In genomic region chr11:797300-798092, GRCh38 we compare ENCODE assay signal across 8 cellular contexts. TPM values are rescaled to one million over a fixed set of nuclear protein-coding genes. Genes with fewer than 3 reads are reported as not detected.
DNase-seq lines count a peak whose midpoint lies in the region; ATAC-seq and TF ChIP-seq lines count a peak whose summit lies in the region.

No MANE protein-coding gene starts in this region.

- CTCF ChIA-PET in RWPE1 (lab: Yijun Ruan, JAX): interaction anchor here (0.8 to 1.3 kb wide), 3 partner anchors 13 to 254 kb away, joined by 3 read pairs; no protein-coding TSS in a partner anchor

- peaks cover 7% of the 10 kb centered on the region for H3K4me1 Mint-ChIP-seq in activated T-helper 2 cell treated with anti-CD3 and anti-CD28 coated beads, Interferon-gamma antibody, Interleukin-2, Interleukin-4, amounts not matched to agents 10 μg/mL and 5 μg/mL and 100 μg/mL, durations not matched to agents 14 hours and 24 hours and 36 hours (ENCODE audit: low read depth)

- H3K36me3 ChIP-seq in neural cell (ENCODE audit: insufficient read depth, low read length): no peaks in the 10 kb centered on the region
- peaks cover 0 to 36% (median 22%) of the 10 kb centered on the region in 5 donors for H3K36me3 ChIP-seq in subcutaneous abdominal adipose tissue (ENCODE audit: control insufficient read depth in 5 of 5, insufficient read depth in 5 of 5, low read length in 5 of 5)

- H3K79me2 ChIP-seq in neural cell (replicated peaks; ENCODE audit: insufficient read depth, low read length): peaks cover 13% of the 10 kb centered on the region

- peak overlapping the region; percentile 68 for H2AFZ ChIP-seq in neural cell (ENCODE audit: low read depth, low read length)

- POLR2A ChIA-PET in RWPE1 (lab: Yijun Ruan, JAX; ENCODE audit: low non-redundant PET): interaction anchor here (0.5 kb wide), 1 partner anchor 16 kb away, joined by 4 read pairs; no protein-coding TSS in a partner anchor

- peak overlapping the region; percentile 76 for H3K4me3 ChIP-seq in fibroblast of pulmonary artery (replicated peaks; ENCODE audit: low read depth, low read length)
- H3K4me3 ChIP-seq in neural cell (ENCODE audit: low read length): peak overlapping the region; percentile 100
- peak overlapping the region; percentile 56 to 80 (median 71) for H3K4me3 ChIP-seq in subcutaneous abdominal adipose tissue (ENCODE audit: low read depth in 1 of 5, low read length in 5 of 5)

- H3K4me1 ChIP-seq in subcutaneous abdominal adipose tissue (ENCODE audit: control insufficient read depth in 5 of 5, insufficient read depth in 5 of 5, low read length in 5 of 5): peaks cover 1 to 50% (median 35%) of the 10 kb centered on the region in 5 donors

- no peaks in the 10 kb centered on the region for H4K20me1 ChIP-seq in neural cell (ENCODE audit: insufficient read depth)

- peak overlapping the region; percentile 96 for H3K27ac ChIP-seq in RWPE1
- H3K27ac ChIP-seq in neural cell (ENCODE audit: low read length): peak overlapping the region; percentile 99
- H3K27ac ChIP-seq in subcutaneous abdominal adipose tissue (ENCODE audit: low read depth, low read length): peak overlapping the region; percentile 69

- TF ChIP-seq RAD21 in neural cell (conservative IDR thresholded peaks at IDR 0.05): no peak

- peak overlapping the region; percentile 66 for H3K27ac Mint-ChIP-seq in activated T-helper 2 cell treated with anti-CD3 and anti-CD28 coated beads, Interferon-gamma antibody, Interleukin-2, Interleukin-4, amounts not matched to agents 10 μg/mL and 5 μg/mL and 100 μg/mL, durations not matched to agents 14 hours and 24 hours and 36 hours

- H3K9ac ChIP-seq in neural cell (ENCODE audit: low read length) (peak overlapping the region; percentile 99), subcutaneous abdominal adipose tissue (ENCODE audit: low read length in 5 of 5) (peak overlapping the region; percentile 8 to 78 (median 52))

- no peaks in the 10 kb centered on the region for H3K27me3 ChIP-seq in neural cell (ENCODE audit: insufficient read depth, low read depth, low read length)
- H3K27me3 ChIP-seq in subcutaneous abdominal adipose tissue (ENCODE audit: control insufficient read depth in 5 of 5, insufficient read depth in 4 of 5, low read length in 5 of 5): no peaks in the 10 kb centered on the region

- peaks cover 11% of the 10 kb centered on the region for H3K36me3 Mint-ChIP-seq in activated T-helper 2 cell treated with anti-CD3 and anti-CD28 coated beads, Interferon-gamma antibody, Interleukin-2, Interleukin-4, amounts not matched to agents 10 μg/mL and 5 μg/mL and 100 μg/mL, durations not matched to agents 14 hours and 24 hours and 36 hours (ENCODE audit: low read depth)

- H3K9me3 ChIP-seq in neural cell (ENCODE audit: low read length): no peaks in the 10 kb centered on the region
- H3K9me3 ChIP-seq in subcutaneous abdominal adipose tissue (ENCODE audit: control insufficient read depth in 5 of 5, low read length in 5 of 5): no peaks in the 10 kb centered on the region

- no peak for TF ChIP-seq EP300 in neural cell (conservative IDR thresholded peaks at IDR 0.05; ENCODE audit: poor library complexity, severe bottlenecking)

- no peaks in the 10 kb centered on the region for H3K9me3 Mint-ChIP-seq in activated T-helper 2 cell treated with anti-CD3 and anti-CD28 coated beads, Interferon-gamma antibody, Interleukin-2, Interleukin-4, amounts not matched to agents 10 μg/mL and 5 μg/mL and 100 μg/mL, durations not matched to agents 14 hours and 24 hours and 36 hours

- no peak for TF ChIP-seq CTCF in RWPE1 (conservative IDR thresholded peaks at IDR 0.05; ENCODE audit: low read depth)
- TF ChIP-seq CTCF in fibroblast of pulmonary artery (IDR thresholded peaks at IDR 0.05; ENCODE audit: low read length, missing control alignments): no peak
- TF ChIP-seq CTCF in neural cell (IDR thresholded peaks at IDR 0.05; ENCODE audit: poor library complexity, severe bottlenecking): no peak

- intact Hi-C loops in activated T-helper 2 cell treated with anti-CD3 and anti-CD28 coated beads, Interferon-gamma antibody, Interleukin-2, Interleukin-4, amounts not matched to agents 10 μg/mL and 5 μg/mL and 100 μg/mL, durations not matched to agents 14 hours and 24 hours and 36 hours (cut with micrococcal nuclease): loop anchor here (1.0 to 2.0 kb wide), 3 partner anchors 8 to 51 kb away; partner anchors contain the start of genes PIDD1, RPLP2 and TALDO1

- H3K4me3 Mint-ChIP-seq in activated T-helper 2 cell treated with anti-CD3 and anti-CD28 coated beads, Interferon-gamma antibody, Interleukin-2, Interleukin-4, amounts not matched to agents 10 μg/mL and 5 μg/mL and 100 μg/mL, durations not matched to agents 14 hours and 24 hours and 36 hours (ENCODE audit: low read depth): peak overlapping the region; percentile 90

- peak; percentile 56 for ATAC-seq in GM21786 (IDR thresholded peaks at IDR 0.05; ENCODE audit: unreplicated experiment)

- no peaks in the 10 kb centered on the region for H3K27me3 Mint-ChIP-seq in activated T-helper 2 cell treated with anti-CD3 and anti-CD28 coated beads, Interferon-gamma antibody, Interleukin-2, Interleukin-4, amounts not matched to agents 10 μg/mL and 5 μg/mL and 100 μg/mL, durations not matched to agents 14 hours and 24 hours and 36 hours (ENCODE audit: low read depth)

- no peaks in the 10 kb centered on the region for H3F3A ChIP-seq in neural cell (ENCODE audit: insufficient read depth, low read length, poor library complexity, severe bottlenecking)

- no peaks in the 10 kb centered on the region for H3K9me2 ChIP-seq in neural cell (ENCODE audit: insufficient read depth, low read length)

- H3K4me2 ChIP-seq in neural cell (ENCODE audit: low read length): peak overlapping the region; percentile 63

- DNase-seq in DMS53 (lab: John Stamatoyannopoulos, UW): peak; percentile 91
- DNase-seq in Kasumi-1 (lab: John Stamatoyannopoulos, UW): peak; percentile 93 to 96
- peak; percentile 76 for DNase-seq in RWPE1 (ENCODE audit: low spot score)
- peak; percentile 70 for DNase-seq in activated T-helper 2 cell treated with anti-CD3 and anti-CD28 coated beads, Interferon-gamma antibody, Interleukin-2, Interleukin-4, amounts not matched to agents 10 μg/mL and 5 μg/mL and 100 μg/mL, durations not matched to agents 14 hours and 24 hours and 36 hours (ENCODE audit: low spot score)
- peak; percentile 76 for DNase-seq in fibroblast of pulmonary artery (ENCODE audit: low read depth)

TF ChIP-seq in neural cell, 6 proteins besides CTCF, POLR2A, EP300 and RAD21 (continues in another document):
- peak; percentile 78 for TF ChIP-seq MXI1 (conservative IDR thresholded peaks at IDR 0.05; ENCODE audit: poor library complexity, severe bottlenecking)
- TF ChIP-seq EZH2 (IDR thresholded peaks at IDR 0.05; ENCODE audit: borderline replicate concordance, insufficient read depth, low read length, poor library complexity, severe bottlenecking): no peak
- no peak for TF ChIP-seq SMC3 (conservative IDR thresholded peaks at IDR 0.05; ENCODE audit: poor library complexity)
- peak; percentile 67 for TF ChIP-seq POLR2AphosphoS5 (IDR thresholded peaks at IDR 0.05)
- TF ChIP-seq, protein P1, sequence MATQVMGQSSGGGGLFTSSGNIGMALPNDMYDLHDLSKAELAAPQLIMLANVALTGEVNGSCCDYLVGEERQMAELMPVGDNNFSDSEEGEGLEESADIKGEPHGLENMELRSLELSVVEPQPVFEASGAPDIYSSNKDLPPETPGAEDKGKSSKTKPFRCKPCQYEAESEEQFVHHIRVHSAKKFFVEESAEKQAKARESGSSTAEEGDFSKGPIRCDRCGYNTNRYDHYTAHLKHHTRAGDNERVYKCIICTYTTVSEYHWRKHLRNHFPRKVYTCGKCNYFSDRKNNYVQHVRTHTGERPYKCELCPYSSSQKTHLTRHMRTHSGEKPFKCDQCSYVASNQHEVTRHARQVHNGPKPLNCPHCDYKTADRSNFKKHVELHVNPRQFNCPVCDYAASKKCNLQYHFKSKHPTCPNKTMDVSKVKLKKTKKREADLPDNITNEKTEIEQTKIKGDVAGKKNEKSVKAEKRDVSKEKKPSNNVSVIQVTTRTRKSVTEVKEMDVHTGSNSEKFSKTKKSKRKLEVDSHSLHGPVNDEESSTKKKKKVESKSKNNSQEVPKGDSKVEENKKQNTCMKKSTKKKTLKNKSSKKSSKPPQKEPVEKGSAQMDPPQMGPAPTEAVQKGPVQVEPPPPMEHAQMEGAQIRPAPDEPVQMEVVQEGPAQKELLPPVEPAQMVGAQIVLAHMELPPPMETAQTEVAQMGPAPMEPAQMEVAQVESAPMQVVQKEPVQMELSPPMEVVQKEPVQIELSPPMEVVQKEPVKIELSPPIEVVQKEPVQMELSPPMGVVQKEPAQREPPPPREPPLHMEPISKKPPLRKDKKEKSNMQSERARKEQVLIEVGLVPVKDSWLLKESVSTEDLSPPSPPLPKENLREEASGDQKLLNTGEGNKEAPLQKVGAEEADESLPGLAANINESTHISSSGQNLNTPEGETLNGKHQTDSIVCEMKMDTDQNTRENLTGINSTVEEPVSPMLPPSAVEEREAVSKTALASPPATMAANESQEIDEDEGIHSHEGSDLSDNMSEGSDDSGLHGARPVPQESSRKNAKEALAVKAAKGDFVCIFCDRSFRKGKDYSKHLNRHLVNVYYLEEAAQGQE (IDR thresholded peaks at IDR 0.05; ENCODE audit: borderline replicate concordance): no peak

RNA-seq across cellular contexts. Expression of gene SLC25A22, which starts 0.6 kb away (rescaled TPM):
- 58.7 and 64.5 TPM in 2 replicates for total RNA-seq in activated T-helper 2 cell treated with anti-CD3 and anti-CD28 coated beads, Interferon-gamma antibody, Interleukin-2, Interleukin-4, amounts not matched to agents 10 μg/mL and 5 μg/mL and 100 μg/mL, durations not matched to agents 14 hours and 24 hours and 36 hours
- 40.9 and 66.4 TPM in 2 replicates for polyA plus RNA-seq in neural cell
- 32.5 and 34.8 TPM in 2 replicates for polyA minus RNA-seq in neural cell

RNA-seq across cellular contexts. Expression of gene PIDD1, which starts 7.5 kb away (rescaled TPM):
- total RNA-seq in activated T-helper 2 cell treated with anti-CD3 and anti-CD28 coated beads, Interferon-gamma antibody, Interleukin-2, Interleukin-4, amounts not matched to agents 10 μg/mL and 5 μg/mL and 100 μg/mL, durations not matched to agents 14 hours and 24 hours and 36 hours: 27.3 and 27.6 TPM in 2 replicates
- 13.3 and 34.9 TPM in 2 replicates for polyA plus RNA-seq in neural cell
- 7.8 and 8.0 TPM in 2 replicates for polyA minus RNA-seq in neural cell

RNA-seq across cellular contexts. Expression of gene CEND1, which starts 7.6 kb away (rescaled TPM):
- 2.2 and 2.6 TPM in 2 replicates for total RNA-seq in activated T-helper 2 cell treated with anti-CD3 and anti-CD28 coated beads, Interferon-gamma antibody, Interleukin-2, Interleukin-4, amounts not matched to agents 10 μg/mL and 5 μg/mL and 100 μg/mL, durations not matched to agents 14 hours and 24 hours and 36 hours
- 11.8 and 16.2 TPM in 2 replicates for polyA plus RNA-seq in neural cell
- 11.8 and 11.9 TPM in 2 replicates for polyA minus RNA-seq in neural cell

RNA-seq across cellular contexts. Expression of gene RPLP2, which starts 12.3 kb away (rescaled TPM):
- 2,210 and 2,217 TPM in 2 replicates for total RNA-seq in activated T-helper 2 cell treated with anti-CD3 and anti-CD28 coated beads, Interferon-gamma antibody, Interleukin-2, Interleukin-4, amounts not matched to agents 10 μg/mL and 5 μg/mL and 100 μg/mL, durations not matched to agents 14 hours and 24 hours and 36 hours
- polyA plus RNA-seq in neural cell: 147 and 167 TPM in 2 replicates
- polyA minus RNA-seq in neural cell: 70.4 and 76.5 TPM in 2 replicates

RNA-seq across cellular contexts. Expression of gene GATD1, which starts 20.2 kb away (rescaled TPM):
- 68.0 and 75.2 TPM in 2 replicates for total RNA-seq in activated T-helper 2 cell treated with anti-CD3 and anti-CD28 coated beads, Interferon-gamma antibody, Interleukin-2, Interleukin-4, amounts not matched to agents 10 μg/mL and 5 μg/mL and 100 μg/mL, durations not matched to agents 14 hours and 24 hours and 36 hours
- 131 and 146 TPM in 2 replicates for polyA plus RNA-seq in neural cell
- 37.6 and 41.1 TPM in 2 replicates for polyA minus RNA-seq in neural cell

Comparison
In these comparisons a context has a peak if more than half of its experiments do, and no peak if none do; other contexts are left out.
1. Peak in every context shown above with its lines: DNase-seq, ATAC-seq, H3K4me3 ChIP-seq and H3K27ac ChIP-seq.